15 cellular contexts compared by ENCODE assay signal in the genomic region with DNA sequence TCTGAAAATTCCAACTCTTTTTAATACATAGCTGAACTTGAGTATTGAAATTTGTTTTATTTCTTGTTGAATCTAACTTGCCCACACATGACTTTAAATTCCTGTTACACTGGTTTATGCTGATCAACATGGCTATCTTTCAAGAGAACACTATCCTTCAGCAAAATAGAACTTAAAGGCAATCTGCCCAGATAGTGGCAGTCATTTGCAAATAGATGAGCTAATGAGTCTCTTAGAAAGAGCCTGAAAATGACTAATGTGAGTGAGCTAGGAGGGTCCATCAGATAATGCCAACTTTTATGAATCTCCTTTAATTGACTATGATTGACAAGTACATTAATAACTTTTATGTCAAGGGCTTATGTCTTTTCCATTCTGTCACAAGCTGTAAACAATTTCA.
DNase-seq lines count a peak whose midpoint lies in the region; ATAC-seq and TF ChIP-seq lines count a peak whose summit lies in the region.
"Had no signal": no experiment of that assay in that cellular context is flagged by ENCODE, and none has a peak within 500 bp of the region (broad histone marks: within the 10 kb centered on the region; RNA-seq: fewer than 3 reads in every experiment).

No MANE protein-coding gene starts in this region.

- peaks cover 13% of the 10 kb centered on the region for H3K4me1 ChIP-seq in GM23338 (ENCODE audit: insufficient read depth)
- H3K4me1 ChIP-seq in PC-3 (ENCODE audit: insufficient read depth, low read length), result peaks cover 32% of the 10 kb centered on the region
- H3K4me1 ChIP-seq in foreskin keratinocyte, result peaks cover 5% of the 10 kb centered on the region
- H3K4me1 ChIP-seq in right atrium auricular region, result no peaks in the 10 kb centered on the region

- H3F3A ChIP-seq in GM23338 (replicated peaks; ENCODE audit: low read depth) (no peaks in the 10 kb centered on the region), PC-3 (ENCODE audit: low read length, unreplicated experiment) (no peaks in the 10 kb centered on the region)

- ATAC-seq in GM23338 (no peak), PC-3 (no peak), foreskin keratinocyte (peak; percentile 54), HG03108 (IDR thresholded peaks at IDR 0.05; ENCODE audit: unreplicated experiment) (no peak)

- CTCF ChIA-PET in PC-3 (lab: Charles Lee), result no interaction called here

- no peaks in the 10 kb centered on the region for H3K9me3 ChIP-seq in PC-3 (ENCODE audit: low read length)
- no peaks in the 10 kb centered on the region for H3K9me3 ChIP-seq in right atrium auricular region

- no peak for TF ChIP-seq CTCF in GM23338 (conservative IDR thresholded peaks at IDR 0.05; ENCODE audit: low read depth in 2 of 2)
- no peak for TF ChIP-seq CTCF in LNCaP clone FGC (IDR thresholded peaks at IDR 0.05; ENCODE audit: control insufficient read depth, extremely low read depth, insufficient read depth)
- TF ChIP-seq CTCF in PC-3 (conservative IDR thresholded peaks at IDR 0.05; ENCODE audit: low read depth, low read length), result no peak
- TF ChIP-seq CTCF in foreskin keratinocyte (conservative IDR thresholded peaks at IDR 0.05), result no peak
- no peak for TF ChIP-seq CTCF in right atrium auricular region (IDR thresholded peaks at IDR 0.05)

- H4K20me1 ChIP-seq in GM23338 (replicated peaks; ENCODE audit: insufficient read depth), result no peaks in the 10 kb centered on the region
- no peaks in the 10 kb centered on the region for H4K20me1 ChIP-seq in PC-3 (ENCODE audit: low read length)

- H2AFZ ChIP-seq in GM23338, result no peak overlapping the region
- no peak overlapping the region for H2AFZ ChIP-seq in PC-3 (ENCODE audit: low read length)

- H3K36me3 ChIP-seq in GM23338 (ENCODE audit: insufficient read depth) (no peaks in the 10 kb centered on the region), PC-3 (ENCODE audit: low read depth, low read length) (no peaks in the 10 kb centered on the region), right atrium auricular region (no peaks in the 10 kb centered on the region)

- DNase-seq in GM23338 (ENCODE audit: low spot score) (no peak), LNCaP clone FGC (ENCODE audit: low read depth) (peak; percentile 36), PC-3 (peak; percentile 22), foreskin keratinocyte (peak in 1 of 2 donors; percentile 42), right atrium auricular region (ENCODE audit: low spot score) (no peak)
- DNase-seq: C1 segment of cervical spinal cord; Calu3; CD4-positive, alpha-beta memory T cell; COR-L47; DMS53; DMS79 treated with DMSO at 0.1 percent for 48 hours; GF-D8; H7; HCEC 1CT had no signal

- POLR2A ChIA-PET in PC-3 (lab: Charles Lee; ENCODE audit: unreplicated experiment), result interaction anchor here (0.7 kb wide), 1 partner anchor 8 kb away, joined by 5 read pairs; no protein-coding TSS in a partner anchor

- no peaks in the 10 kb centered on the region for H3K9me3 Mint-ChIP-seq in GM23338

- intact Hi-C loops in PC-3 (cut with micrococcal nuclease), result loop anchor here (10.0 kb wide), 2 partner anchors 159 to 271 kb away; no protein-coding TSS in a partner anchor

- no peaks in the 10 kb centered on the region for H3K9me2 ChIP-seq in GM23338 (ENCODE audit: insufficient read depth)
- no peaks in the 10 kb centered on the region for H3K9me2 ChIP-seq in PC-3 (replicated peaks; ENCODE audit: low read length)

- no peak overlapping the region for H3K27ac ChIP-seq in GM23338 (ENCODE audit: low read depth)
- H3K27ac ChIP-seq in PC-3 (ENCODE audit: low read length), result no peak overlapping the region
- no peak overlapping the region for H3K27ac ChIP-seq in foreskin keratinocyte
- no peak overlapping the region for H3K27ac ChIP-seq in right atrium auricular region

- H3K4me3 ChIP-seq in GM23338 (no peak overlapping the region), LNCaP clone FGC (ENCODE audit: low read depth, low read length) (no peak overlapping the region), PC-3 (ENCODE audit: low read length) (no peak overlapping the region), right atrium auricular region (no peak overlapping the region)

- H3K27ac Mint-ChIP-seq in GM23338, result peak overlapping the region; percentile 23; the same call in 1 of the 2 replicates
- H3K27ac Mint-ChIP-seq: CD4-positive, alpha-beta memory T cell had no signal

- H3K4me1 Mint-ChIP-seq in GM23338, result peaks cover 31% of the 10 kb centered on the region
- H3K4me1 Mint-ChIP-seq: CD4-positive, alpha-beta memory T cell had no signal

- H3K27me3 Mint-ChIP-seq in GM23338 (ENCODE audit: insufficient read depth, low read depth, poor library complexity), result no peaks in the 10 kb centered on the region

- no peaks in the 10 kb centered on the region for H3K79me2 ChIP-seq in GM23338 (replicated peaks; ENCODE audit: insufficient read depth)
- H3K79me2 ChIP-seq in PC-3 (ENCODE audit: low read length), result no peaks in the 10 kb centered on the region

- no peak overlapping the region for H3K4me3 Mint-ChIP-seq in GM23338
- H3K4me3 Mint-ChIP-seq: CD4-positive, alpha-beta memory T cell had no signal

- BruUV-seq in PC-3 (replicated peaks; lab: Mats Ljungman, UMichigan), result no TSS peak

- H3K27me3 ChIP-seq in GM23338 (ENCODE audit: insufficient read depth), result no peaks in the 10 kb centered on the region
- no peaks in the 10 kb centered on the region for H3K27me3 ChIP-seq in PC-3 (ENCODE audit: low read length)
- H3K27me3 ChIP-seq in foreskin keratinocyte, result no peaks in the 10 kb centered on the region
- H3K27me3 ChIP-seq in right atrium auricular region, result no peaks in the 10 kb centered on the region

- no peak overlapping the region for H3K9ac ChIP-seq in PC-3 (ENCODE audit: low read length)

- no peak overlapping the region for H3K4me2 ChIP-seq in GM23338
- no peak overlapping the region for H3K4me2 ChIP-seq in PC-3 (ENCODE audit: low read length)

- H3K36me3 Mint-ChIP-seq in GM23338 (ENCODE audit: low read depth), result no peaks in the 10 kb centered on the region; the same call in 2 of the 3 replicates
- H3K36me3 Mint-ChIP-seq: CD4-positive, alpha-beta memory T cell had no signal

TF ChIP-seq in GM23338, 12 proteins besides CTCF, POLR2A, EP300 and RAD21 (continues in another document):
- TF ChIP-seq POLR2AphosphoS5 (IDR thresholded peaks at IDR 0.05; ENCODE audit: low read depth), result no peak
- TF ChIP-seq, protein P1, sequence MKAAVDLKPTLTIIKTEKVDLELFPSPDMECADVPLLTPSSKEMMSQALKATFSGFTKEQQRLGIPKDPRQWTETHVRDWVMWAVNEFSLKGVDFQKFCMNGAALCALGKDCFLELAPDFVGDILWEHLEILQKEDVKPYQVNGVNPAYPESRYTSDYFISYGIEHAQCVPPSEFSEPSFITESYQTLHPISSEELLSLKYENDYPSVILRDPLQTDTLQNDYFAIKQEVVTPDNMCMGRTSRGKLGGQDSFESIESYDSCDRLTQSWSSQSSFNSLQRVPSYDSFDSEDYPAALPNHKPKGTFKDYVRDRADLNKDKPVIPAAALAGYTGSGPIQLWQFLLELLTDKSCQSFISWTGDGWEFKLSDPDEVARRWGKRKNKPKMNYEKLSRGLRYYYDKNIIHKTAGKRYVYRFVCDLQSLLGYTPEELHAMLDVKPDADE (IDR thresholded peaks at IDR 0.05), result no peak
- no peak for TF ChIP-seq JUNB (IDR thresholded peaks at IDR 0.05; ENCODE audit: unreplicated experiment)
- TF ChIP-seq NANOG (IDR thresholded peaks at IDR 0.05; ENCODE audit: borderline replicate concordance), result no peak
- TF ChIP-seq EZH2 (IDR thresholded peaks at IDR 0.05; ENCODE audit: low read depth, unreplicated experiment), result no peak
- no peak for TF ChIP-seq EZH2phosphoT487 (IDR thresholded peaks at IDR 0.05; ENCODE audit: unreplicated experiment)
- no peak for TF ChIP-seq ZNF331 (CRISPR knock-in tag; IDR thresholded peaks at IDR 0.05; ENCODE audit: low read depth)

Comparison
In these comparisons a context has a peak if more than half of its experiments do, and no peak if none do; other contexts are left out.
1. DNase-seq: peak in LNCaP clone FGC (single experiment) and PC-3 (single experiment); none in GM23338 (single experiment) and right atrium auricular region (single experiment).